8 cellular contexts compared by ENCODE assay signal in genomic region chr2:158457826-158458616, GRCh38. TPM values are rescaled to one million over a fixed set of nuclear protein-coding genes. Genes with fewer than 3 reads are reported as not detected.
DNase-seq lines count a peak whose midpoint lies in the region; ATAC-seq, FAIRE-seq and TF ChIP-seq lines count a peak whose summit lies in the region.

No MANE protein-coding gene starts in this region.

- H3K27ac Mint-ChIP-seq in activated CD4-positive, alpha-beta T cell treated with anti-CD3 and anti-CD28 coated beads, Interleukin-2, amount 10 ng/mL, durations not matched to agents 7 days and 5 days, result peak overlapping the region; percentile 87

- H4K5ac ChIP-seq in mesendoderm (ENCODE audit: low read length), result no peak overlapping the region

- H2BK120ac ChIP-seq in mesendoderm (ENCODE audit: low read depth, low read length), result no peak overlapping the region

- peak overlapping the region; percentile 22 for H3K9ac ChIP-seq in endocrine pancreas (ENCODE audit: control insufficient read depth, insufficient read depth, low read length)
- peak overlapping the region; percentile 92 for H3K9ac ChIP-seq in mesendoderm (ENCODE audit: low read length)

- H3K9me3 Mint-ChIP-seq in activated CD4-positive, alpha-beta T cell treated with anti-CD3 and anti-CD28 coated beads, Interleukin-2, amount 10 ng/mL, durations not matched to agents 7 days and 5 days, result no peaks in the 10 kb centered on the region

- H2BK5ac ChIP-seq in mesendoderm (ENCODE audit: low read length), result peak overlapping the region; percentile 88

- H3K4me1 Mint-ChIP-seq in activated CD4-positive, alpha-beta T cell treated with anti-CD3 and anti-CD28 coated beads, Interleukin-2, amount 10 ng/mL, durations not matched to agents 7 days and 5 days, result peaks cover 24% of the 10 kb centered on the region

- H2BK15ac ChIP-seq in mesendoderm (replicated peaks; ENCODE audit: low read depth), result no peak overlapping the region

- peaks cover 26% of the 10 kb centered on the region for H3K27me3 Mint-ChIP-seq in activated CD4-positive, alpha-beta T cell treated with anti-CD3 and anti-CD28 coated beads, Interleukin-2, amount 10 ng/mL, durations not matched to agents 7 days and 5 days

- H3K79me2 ChIP-seq in mesendoderm (ENCODE audit: control insufficient read depth, insufficient read depth, low read length), result peaks cover 40% of the 10 kb centered on the region

- H3K4me2 ChIP-seq in A549 (peak overlapping the region; percentile 91), mesendoderm (ENCODE audit: low read length) (peak overlapping the region; percentile 54)

- TF ChIP-seq CTCF in A549 (IDR thresholded peaks at IDR 0.05), result no peak; the same call in 2 of the 3 replicates
- TF ChIP-seq CTCF in GM12874 (IDR thresholded peaks at IDR 0.05; ENCODE audit: insufficient read depth, low read depth, low read length), result peak; percentile 63

- H3K4me3 Mint-ChIP-seq in activated CD4-positive, alpha-beta T cell treated with anti-CD3 and anti-CD28 coated beads, Interleukin-2, amount 10 ng/mL, durations not matched to agents 7 days and 5 days, result peak overlapping the region; percentile 93

- H4K8ac ChIP-seq in mesendoderm (ENCODE audit: low read depth, low read length), result no peak overlapping the region

- peak; percentile 65 to 85 for DNase-seq in A549 (ENCODE audit: low read depth in 1 of 2, low spot score in 1 of 2)
- DNase-seq in NCI-H1930 (lab: John Stamatoyannopoulos, UW), result peak; percentile 38 to 51
- peak; percentile 57 for DNase-seq in activated CD4-positive, alpha-beta T cell treated with anti-CD3 and anti-CD28 coated beads, Interleukin-2, amount 10 ng/mL, durations not matched to agents 7 days and 5 days
- peak; percentile 97 for DNase-seq in mesendoderm
- peak; percentile 29 to 48 for DNase-seq in stimulated activated CD8-positive, alpha-beta memory T cell treated with anti-CD3 and anti-CD28 coated beads, Interleukin-2, amount 100 ng/mL, for 48 hours (ENCODE audit: low read depth in 2 of 2)

- POLR2A ChIA-PET in A549 (lab: Yijun Ruan, JAX), result interaction anchor here (0.9 to 1.3 kb wide), 4 partner anchors 31 to 161 kb away, joined by 3 to 5 read pairs (median 3); no protein-coding TSS in a partner anchor
- POLR2A ChIA-PET in activated CD4-positive, alpha-beta T cell treated with anti-CD3 and anti-CD28 coated beads, Interleukin-2, amount 10 ng/mL, durations not matched to agents 7 days and 5 days (lab: Charles Lee), result no interaction called here

- H2AK5ac ChIP-seq in mesendoderm (ENCODE audit: low read length), result no peak overlapping the region

- peaks cover 6% of the 10 kb centered on the region for H3K79me1 ChIP-seq in mesendoderm (ENCODE audit: low read length)

- CTCF ChIA-PET in A549 (lab: Yijun Ruan, JAX), result interaction anchor here (0.6 to 3.7 kb wide), 13 partner anchors 16 to 424 kb away, joined by 3 to 13 read pairs (median 3); no protein-coding TSS in a partner anchor
- CTCF ChIA-PET in activated CD4-positive, alpha-beta T cell treated with anti-CD3 and anti-CD28 coated beads, Interleukin-2, amount 10 ng/mL, durations not matched to agents 7 days and 5 days (lab: Charles Lee), result interaction anchor here (1.3 to 1.5 kb wide), 3 partner anchors 10 to 673 kb away, joined by 3 to 5 read pairs (median 3); no protein-coding TSS in a partner anchor

- peak overlapping the region; percentile 97 for H3K56ac ChIP-seq in mesendoderm (ENCODE audit: low read length)

- 0% methylated on average over 11 of the region's 61 CpGs for WGBS in A549 (ENCODE audit: missing lambda C conversion rate)
- no CpG with 5 or more reads among the region's 61 CpGs for WGBS in mesendoderm (ENCODE audit: extremely low coverage, insufficient coverage, low lambda C conversion rate)

- no peak for TF ChIP-seq EP300 in A549 (IDR thresholded peaks at IDR 0.05)

- peak; percentile 57 for TF ChIP-seq POLR2A in A549 (IDR thresholded peaks at IDR 0.05; ENCODE audit: low read length)

- peaks cover 37% of the 10 kb centered on the region for H3K4me1 ChIP-seq in A549
- H3K4me1 ChIP-seq in endocrine pancreas (ENCODE audit: control insufficient read depth, insufficient read depth, low read length), result peaks cover 4% of the 10 kb centered on the region
- peaks cover 6% of the 10 kb centered on the region for H3K4me1 ChIP-seq in mesendoderm (ENCODE audit: control insufficient read depth, low read depth, low read length)

- H3K36me3 ChIP-seq in endocrine pancreas (ENCODE audit: control insufficient read depth, insufficient read depth, low read length) (no peaks in the 10 kb centered on the region), mesendoderm (ENCODE audit: control insufficient read depth, insufficient read depth, low read length) (no peaks in the 10 kb centered on the region)

- H3K27ac ChIP-seq in A549 (peak overlapping the region; percentile 95 to 98), mesendoderm (ENCODE audit: low read depth, low read length) (peak overlapping the region; percentile 98)

- H3K23ac ChIP-seq in mesendoderm (ENCODE audit: low read length), result peak overlapping the region; percentile 86

- ATAC-seq in A549 (peak; percentile 77 to 85), HG02840 (IDR thresholded peaks at IDR 0.05; ENCODE audit: low FRiP score, unreplicated experiment) (peak; percentile 41)

- peak overlapping the region; percentile 18 for H3K4ac ChIP-seq in mesendoderm (ENCODE audit: low read depth, low read length)

- FAIRE-seq in A549 (lab: Jason Lieb, UNC), result no peak

- peak overlapping the region; percentile 94 for H3K4me3 ChIP-seq in A549
- peak overlapping the region; percentile 50 for H3K4me3 ChIP-seq in endocrine pancreas (ENCODE audit: control insufficient read depth, insufficient read depth, low read length)
- peak overlapping the region; percentile 42 for H3K4me3 ChIP-seq in mesendoderm (ENCODE audit: low read length)

- TF ChIP-seq RAD21 in A549 (conservative IDR thresholded peaks at IDR 0.05 in 1 of 2, IDR thresholded peaks at IDR 0.05 in 1 of 2), result peak in 1 of 2 experiments; percentile 60; a peak in 4 of 5 replicates

- H3K18ac ChIP-seq in mesendoderm (ENCODE audit: low read length), result peak overlapping the region; percentile 92

- H3K27me3 ChIP-seq in endocrine pancreas (ENCODE audit: control insufficient read depth, insufficient read depth, low read length), result no peaks in the 10 kb centered on the region
- no peaks in the 10 kb centered on the region for H3K27me3 ChIP-seq in mesendoderm (ENCODE audit: insufficient read depth, low read length, poor library complexity)

- no peaks in the 10 kb centered on the region for H3K9me3 ChIP-seq in A549
- no peaks in the 10 kb centered on the region for H3K9me3 ChIP-seq in endocrine pancreas (ENCODE audit: control insufficient read depth, low read length)

- peaks cover 10% of the 10 kb centered on the region for H3K36me3 Mint-ChIP-seq in activated CD4-positive, alpha-beta T cell treated with anti-CD3 and anti-CD28 coated beads, Interleukin-2, amount 10 ng/mL, durations not matched to agents 7 days and 5 days (ENCODE audit: low read depth)

TF ChIP-seq in A549, 52 proteins besides CTCF, POLR2A, EP300 and RAD21 (continues in another document):
- TF ChIP-seq NPAS2 (CRISPR knock-in tag; IDR thresholded peaks at IDR 0.05; ENCODE audit: borderline replicate concordance) (no peak), MAX (IDR thresholded peaks at IDR 0.05) (peak; percentile 74), MAZ (IDR thresholded peaks at IDR 0.05; ENCODE audit: borderline replicate concordance, low read depth, low read length) (no peak), SMC3 (IDR thresholded peaks at IDR 0.05) (peak; percentile 47; the same call in 2 of the 3 replicates), ELK1 (IDR thresholded peaks at IDR 0.05; ENCODE audit: low read depth, low read length) (no peak), JUN (IDR thresholded peaks at IDR 0.05) (0 out of 5 replicates have a peak, but pooled peaks of 1 of the 2 experiments have one; percentile 46), JUNB (IDR thresholded peaks at IDR 0.05) (no peak), EHF (CRISPR knock-in tag; IDR thresholded peaks at IDR 0.05) (no peak), PHF8 (IDR thresholded peaks at IDR 0.05; ENCODE audit: borderline replicate concordance, low read depth) (peak; percentile 39; the same call in 1 of the 2 replicates), KDM1A (IDR thresholded peaks at IDR 0.05; ENCODE audit: low read depth) (no peak), FOXS1 (CRISPR knock-in tag; IDR thresholded peaks at IDR 0.05) (no peak), POLR2AphosphoS2 (conservative IDR thresholded peaks at IDR 0.05; ENCODE audit: low read length) (no peak)

RNA-seq across cellular contexts. Expression of gene PKP4, which starts 1.3 kb away (rescaled TPM):
- polyA plus RNA-seq in A549 (2011; rRNA removed) (56.6 and 57.9 TPM in 2 replicates), A549 (2017; fragmentation: RNase III; extraction: RNeasy Plus Mini Kit Qiagen cat#74134 plus additional on column Dnase treatment) (26.7 to 33.4 TPM (median 27.0 TPM) in 3 replicates)
- 23.5 and 29.0 TPM in 2 replicates for polyA plus RNA-seq in A549 (2012; cell fraction: cytosol; rRNA removed)
- polyA plus RNA-seq in A549 (2012; cell fraction: nucleus; rRNA removed), result 42.4 and 45.8 TPM in 2 replicates
- 123 and 140 TPM in 2 replicates for polyA minus RNA-seq in A549 (2011; rRNA and poly(A)+ RNA removed)
- total RNA-seq in activated CD4-positive, alpha-beta T cell treated with anti-CD3 and anti-CD28 coated beads, Interleukin-2, amount 10 ng/mL, durations not matched to agents 7 days and 5 days, result 10 to 100 TPM; 36.3 to 43.1 TPM
- 44.9 TPM for polyA plus RNA-seq in mesendoderm (2013, experiment 1 of 2)
- polyA plus RNA-seq in mesendoderm (2013, experiment 2 of 2), result 49.5 TPM

RNA-seq across cellular contexts. Expression of gene CCDC148, which starts 1.5 kb away (rescaled TPM):
- 0.56 and 0.85 TPM in 2 replicates for polyA plus RNA-seq in A549 (2011; rRNA removed)
- polyA plus RNA-seq in A549 (2012; cell fraction: cytosol; rRNA removed), result 0.26 and 0.45 TPM in 2 replicates
- polyA plus RNA-seq in A549 (2012; cell fraction: nucleus; rRNA removed), result 0.11 and 0.20 TPM in 2 replicates
- polyA plus RNA-seq in A549 (2017; fragmentation: RNase III; extraction: RNeasy Plus Mini Kit Qiagen cat#74134 plus additional on column Dnase treatment), result 0.41 to 0.61 TPM (median 0.50 TPM) in 3 replicates
- polyA minus RNA-seq in A549 (2011; rRNA and poly(A)+ RNA removed), result 0.83 and 2.7 TPM in 2 replicates
- total RNA-seq in activated CD4-positive, alpha-beta T cell treated with anti-CD3 and anti-CD28 coated beads, Interleukin-2, amount 10 ng/mL, durations not matched to agents 7 days and 5 days, result under 1 TPM in 1 of 2 experiments, not detected in 1; 0.15 TPM
- polyA plus RNA-seq in mesendoderm (2013, experiment 1 of 2), result 0.48 TPM
- polyA plus RNA-seq in mesendoderm (2013, experiment 2 of 2), result 0.45 TPM

Comparison
In these comparisons a context has a peak if more than half of its experiments do, and no peak if none do; other contexts are left out.
1. Peak in every context shown above with its lines: DNase-seq, ATAC-seq, H3K4me3 ChIP-seq and H3K27ac ChIP-seq.
2. DNase-seq: peak in every context shown above with its lines; median percentile 97 in mesendoderm; 75 in A549; 57 in activated CD4-positive, alpha-beta T cell treated with anti-CD3 and anti-CD28 coated beads, Interleukin-2, amount 10 ng/mL, durations not matched to agents 7 days and 5 days; 44 in NCI-H1930; 38 in stimulated activated CD8-positive, alpha-beta memory T cell treated with anti-CD3 and anti-CD28 coated beads, Interleukin-2, amount 100 ng/mL, for 48 hours.
3. H3K4me3 ChIP-seq: peak in every context shown above with its lines; median percentile 94 in A549; 50 in endocrine pancreas; 42 in mesendoderm.